ENCODE assay signal across 1 cellular context in genomic region chr9:131734165-131734610, GRCh38.
TF ChIP-seq lines count a peak whose summit lies in the region.

No MANE protein-coding gene starts in this region.

TF ChIP-seq in K562, 482 proteins besides CTCF, POLR2A, EP300 and RAD21 (continued from another document):
- TF ChIP-seq CREB3 (tag; conservative IDR thresholded peaks at IDR 0.05; ENCODE audit: low read depth) = no peak
- TF ChIP-seq TCF15 (CRISPR knock-in tag; IDR thresholded peaks at IDR 0.05) = no peak
- TF ChIP-seq HNRNPH1 (optimal IDR thresholded peaks at IDR 0.05; ENCODE audit: low read depth, low read length) = no peak
- no peak for TF ChIP-seq BRF1 (IDR thresholded peaks at IDR 0.05; ENCODE audit: borderline replicate concordance, extremely low read depth, insufficient read length)
- no peak for TF ChIP-seq TRIM28 (IDR thresholded peaks at IDR 0.05)
- no peak for TF ChIP-seq HNRNPK (IDR thresholded peaks at IDR 0.05; ENCODE audit: low read depth, low read length, poor library complexity, severe bottlenecking)
- no peak for TF ChIP-seq ZBTB5 (IDR thresholded peaks at IDR 0.05)
- no peak for TF ChIP-seq TARDBP (IDR thresholded peaks at IDR 0.05)
- TF ChIP-seq SRSF1 (IDR thresholded peaks at IDR 0.05; ENCODE audit: low read depth, low read length) = no peak
- TF ChIP-seq ZNF780A (CRISPR knock-in tag; IDR thresholded peaks at IDR 0.05) = no peak
- TF ChIP-seq KDM1A (IDR thresholded peaks at IDR 0.05) = no peak
- no peak for TF ChIP-seq ZNF274 (IDR thresholded peaks at IDR 0.05; ENCODE audit: borderline replicate concordance, low read depth, low read length)
- TF ChIP-seq NR3C1 (CRISPR knock-in tag; IDR thresholded peaks at IDR 0.05) = no peak
- TF ChIP-seq KLF1 (tag; IDR thresholded peaks at IDR 0.05) = no peak
- no peak for TF ChIP-seq ZBTB9 (CRISPR knock-in tag; IDR thresholded peaks at IDR 0.05)
- TF ChIP-seq NR1H2 (CRISPR knock-in tag; IDR thresholded peaks at IDR 0.05) = no peak
TF ChIP-seq in K562: peak in this region for 0.
